33 cellular contexts compared by ENCODE assay signal in the genomic region with DNA sequence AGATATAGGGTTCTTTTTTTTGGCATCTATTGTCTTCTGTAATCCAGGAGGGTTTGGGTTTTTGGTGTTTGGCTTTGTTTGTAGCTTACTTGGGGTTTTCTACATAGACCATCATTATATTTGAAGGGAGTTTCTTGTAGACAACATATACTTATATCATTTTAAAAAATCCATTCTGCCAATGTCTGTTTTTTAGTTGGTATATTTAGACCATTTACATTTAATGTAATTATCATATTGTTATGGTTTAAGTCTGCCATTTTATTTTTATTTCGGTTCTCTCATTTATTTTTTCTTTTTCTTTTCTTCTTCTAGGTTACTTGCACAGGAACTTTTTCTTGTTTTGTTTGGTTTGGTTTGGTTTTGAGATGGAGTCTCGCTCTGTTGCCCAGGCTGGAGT. TPM values are rescaled to one million over a fixed set of nuclear protein-coding genes. Genes with fewer than 3 reads are reported as not detected.
DNase-seq lines count a peak whose midpoint lies in the region; ATAC-seq, FAIRE-seq and TF ChIP-seq lines count a peak whose summit lies in the region.
"Had no signal": no experiment of that assay in that cellular context is flagged by ENCODE, and none has a peak within 500 bp of the region (broad histone marks: within the 10 kb centered on the region; RNA-seq: fewer than 3 reads in every experiment).

No MANE protein-coding gene starts in this region.

- no peak for TF ChIP-seq CTCF in HEK293 (tag by site-specific recombination; IDR thresholded peaks at IDR 0.05)
- TF ChIP-seq CTCF in K562 (IDR thresholded peaks at IDR 0.05 in 2 of 3, conservative IDR thresholded peaks at IDR 0.05 in 1 of 3; ENCODE audit: insufficient read depth in 2 of 3, low read depth in 1 of 3, low read length in 3 of 3) = no peak

- no peaks in the 10 kb centered on the region for H3K36me3 ChIP-seq in HEK293 (ENCODE audit: control insufficient read depth in 2 of 2, insufficient read depth in 1 of 2, low read length in 2 of 2)
- no peaks in the 10 kb centered on the region for H3K36me3 ChIP-seq in K562 (ENCODE audit: control insufficient read depth, insufficient read depth, low read length)
- H3K36me3 ChIP-seq in effector memory CD4-positive, alpha-beta T cell (ENCODE audit: control insufficient read depth, insufficient read depth, low read length) = no peaks in the 10 kb centered on the region
- H3K36me3 ChIP-seq: BE2C, BLaER1 had no signal

- H3K79me2 ChIP-seq in K562 (ENCODE audit: control insufficient read depth, insufficient read depth, low read length) = no peaks in the 10 kb centered on the region

- CTCF ChIA-PET in HEK293 (lab: Yijun Ruan, JAX) (no interaction called here), K562 (lab: Yijun Ruan, JAX; ENCODE audit: low intra/inter-chr PET ratio) (no interaction called here)

- H4K20me1 ChIP-seq in K562 (replicated peaks; ENCODE audit: control insufficient read depth, insufficient read depth, low read length) = no peaks in the 10 kb centered on the region

- no peaks in the 10 kb centered on the region for H3K9me1 ChIP-seq in K562 (ENCODE audit: control insufficient read depth, insufficient read depth, low read length)

- H3K27me3 ChIP-seq in K562 (ENCODE audit: control insufficient read depth in 2 of 2, insufficient read depth in 2 of 2, low read length in 2 of 2) = peaks cover 6 to 15% of the 10 kb centered on the region in 2 experiments; a peak in 4 of 5 replicates
- H3K27me3 ChIP-seq in effector memory CD4-positive, alpha-beta T cell (replicated peaks; ENCODE audit: control insufficient read depth, insufficient read depth, low read length, poor library complexity, severe bottlenecking) = peaks cover under 1% of the 10 kb centered on the region

- H3K9me3 ChIP-seq in HEK293 (ENCODE audit: control insufficient read depth, insufficient read depth, low read depth, low read length) = no peaks in the 10 kb centered on the region
- no peaks in the 10 kb centered on the region for H3K9me3 ChIP-seq in K562 (replicated peaks; ENCODE audit: control insufficient read depth, insufficient read depth, low read depth, low read length)
- no peaks in the 10 kb centered on the region for H3K9me3 ChIP-seq in effector memory CD4-positive, alpha-beta T cell (ENCODE audit: control insufficient read depth, low read length)

- DNase-seq in RCC 7860 (ENCODE audit: low spot score) (no peak), K562 (ENCODE audit: extremely low read depth in 1 of 4, low spot score in 3 of 4) (no peak), dedifferentiated amniotic fluid mesenchymal stem cell (ENCODE audit: extremely low spot score) (no peak)
- DNase-seq in effector memory CD4-positive, alpha-beta T cell = no peak
- DNase-seq: 8988T; ACHN; BE2C; C1 segment of cervical spinal cord; Caco-2; Calu3; CD4-positive, alpha-beta memory T cell; CD4-positive, alpha-beta T cell; CD4-positive, CD25-positive, alpha-beta regulatory T cell; CD8-positive, alpha-beta memory T cell; COR-L47; DMS 273 treated with DMSO at 0.1 percent for 48 hours; DMS153; DMS53; DMS79; DMS79 treated with DMSO at 0.1 percent for 48 hours; DND-41; EL had no signal

- BruUV-seq in K562 (replicated peaks; lab: Mats Ljungman, UMichigan) = no TSS peak

- 0% methylated on average over 2 of the region's 2 CpGs for WGBS in K562 (ENCODE audit: insufficient coverage, low coverage, missing lambda C conversion rate)

- no peak for TF ChIP-seq POLR2A in K562 (conservative IDR thresholded peaks at IDR 0.05)

- no peak overlapping the region for H2AFZ ChIP-seq in K562 (ENCODE audit: low read depth, low read length)

- no peak for ATAC-seq in K562
- no peak for ATAC-seq in GM21381 (IDR thresholded peaks at IDR 0.05; ENCODE audit: unreplicated experiment)
- ATAC-seq in HG03159 (IDR thresholded peaks at IDR 0.05; ENCODE audit: unreplicated experiment) = no peak
- ATAC-seq: A549; CD8-positive, alpha-beta T cell had no signal

- no peak for TF ChIP-seq EP300 in K562 (IDR thresholded peaks at IDR 0.05; ENCODE audit: low read length)

- POLR2A ChIA-PET in HEK293 (lab: Yijun Ruan, JAX) (no interaction called here), K562 (lab: Yijun Ruan, JAX) (no interaction called here)

- in situ Hi-C loops in K562 (cut with MboI) = no loop called here

- no peak overlapping the region for H3K4me3 ChIP-seq in HEK293 (ENCODE audit: low read depth, low read length)
- H3K4me3 ChIP-seq in K562 = no peak overlapping the region
- no peak overlapping the region for H3K4me3 ChIP-seq in effector memory CD4-positive, alpha-beta T cell (ENCODE audit: insufficient read depth, low read depth, low read length, poor library complexity, severe bottlenecking)
- H3K4me3 ChIP-seq: A549; BLaER1; BLaER1 treated with 17β-estradiol and CSF1 and Interleukin-3, amounts not matched to agents 10 nM and 100 nM had no signal

- H3K27ac ChIP-seq in HEK293 (ENCODE audit: extremely low read depth, low read depth, low read length) = no peak overlapping the region
- no peak overlapping the region for H3K27ac ChIP-seq in K562 (ENCODE audit: extremely low read depth, low read depth, low read length)
- no peak overlapping the region for H3K27ac ChIP-seq in effector memory CD4-positive, alpha-beta T cell (ENCODE audit: insufficient read depth, low read length, poor library complexity, severe bottlenecking)
- H3K27ac ChIP-seq: 22Rv1; A549; BLaER1; BLaER1 treated with 17β-estradiol and CSF1 and Interleukin-3, amounts not matched to agents 10 nM and 100 nM; C4-2B had no signal

- no peaks in the 10 kb centered on the region for H3K4me1 ChIP-seq in HEK293 (ENCODE audit: control insufficient read depth, insufficient read depth, low read length)
- H3K4me1 ChIP-seq in K562 (replicated peaks in 1 of 2; ENCODE audit: control insufficient read depth in 2 of 2, insufficient read depth in 2 of 2, low read length in 2 of 2) = peaks cover 0 to 2% of the 10 kb centered on the region in 2 experiments; a peak in 1 of 5 replicates
- peaks cover under 1% of the 10 kb centered on the region for H3K4me1 ChIP-seq in effector memory CD4-positive, alpha-beta T cell (ENCODE audit: control insufficient read depth, insufficient read depth, low read length, poor library complexity, severe bottlenecking)
- H3K4me1 ChIP-seq: BE2C had no signal

- FAIRE-seq in G401.6 (lab: Jason Lieb, UNC) (peak; percentile 11), RCC 7860 (lab: Jason Lieb, UNC) (peak; percentile 40), K562 (lab: Jason Lieb, UNC) (no peak)
- FAIRE-seq: A549, D721Med had no signal

- H3K4me2 ChIP-seq in K562 (ENCODE audit: insufficient read depth, low read length) = no peak overlapping the region
- H3K4me2 ChIP-seq: A549; BLaER1; BLaER1 treated with 17β-estradiol and CSF1 and Interleukin-3, amounts not matched to agents 10 nM and 100 nM had no signal

- no peak overlapping the region for H3K9ac ChIP-seq in K562 (ENCODE audit: insufficient read depth in 1 of 2, low read depth in 2 of 2, low read length in 2 of 2)
- H3K9ac ChIP-seq: BLaER1; BLaER1 treated with 17β-estradiol and CSF1 and Interleukin-3, amounts not matched to agents 10 nM and 100 nM had no signal

- no peak for TF ChIP-seq RAD21 in K562 (CRISPR knock-in tag; conservative IDR thresholded peaks at IDR 0.05 in 1 of 2, IDR thresholded peaks at IDR 0.05 in 1 of 2)

- intact Hi-C loops in K562 (cut with micrococcal nuclease) = no loop called here

TF ChIP-seq in HEK293, 187 proteins besides CTCF, POLR2A, EP300 and RAD21:
- no peak for TF ChIP-seq ZNF426 (tag by site-specific recombination; IDR thresholded peaks at IDR 0.05)
- TF ChIP-seq SETDB1 (IDR thresholded peaks at IDR 0.05; ENCODE audit: insufficient read length, low read length) = peak; percentile 62

TF ChIP-seq in K562, 482 proteins besides CTCF, POLR2A, EP300 and RAD21:
- TF ChIP-seq FUS (optimal IDR thresholded peaks at IDR 0.05; ENCODE audit: low read depth, low read length) = no peak
- TF ChIP-seq ZNF507 (tag; conservative IDR thresholded peaks at IDR 0.05) = peak; percentile 95

RNA-seq across cellular contexts. Expression of a gene that starts 5.5 kb away (rescaled TPM):
- not detected in 2 replicates for total RNA-seq in K562 (2011; cell fraction: chromatin; rRNA removed; ENCODE audit: low replicate concordance)
- total RNA-seq in K562 (2011; cell fraction: nucleolus; rRNA removed) = 0.13 TPM in 1 of 2 replicates, not detected in the other
- total RNA-seq in K562 (2011; cell fraction: nucleoplasm; rRNA removed) = 0.61 TPM in 1 of 2 replicates, not detected in the other
- total RNA-seq in K562 (2014; rRNA removed) (0.32 TPM in 1 of 2 replicates, not detected in the other), K562 (2014; rRNA removed; fragmentation: Illumina TruSeq; extraction: Trizol) (not detected in 2 replicates), K562 (2015; rRNA removed; fragmentation: Illumina TruSeq; extraction: Trizol) (not detected in 2 replicates), K562 (2021) (0.18 and 0.60 TPM in 2 replicates)
- polyA plus RNA-seq in K562 (2011; rRNA removed) (not detected in 2 replicates), K562 (2014; fragmentation: Illumina TruSeq; extraction: Trizol) (not detected in 2 replicates), K562 (2014; fragmentation: Nextera tagmentation; extraction: Ambion mirVana) (not detected), K562 (2014; rRNA removed) (0.12 TPM in 1 of 2 replicates, not detected in the other)
- not detected in 2 replicates for polyA plus RNA-seq in K562 (2011; cell fraction: cytosol; rRNA removed)
- not detected in 2 replicates for polyA plus RNA-seq in K562 (2011; cell fraction: nucleus; rRNA removed)
- 0.09 TPM in 1 of 2 replicates, not detected in the other for polyA plus RNA-seq in K562 (2012)
- not detected in 2 replicates for polyA minus RNA-seq in K562 (2011; rRNA and poly(A)+ RNA removed)
- polyA minus RNA-seq in K562 (2011; cell fraction: cytosol; rRNA and poly(A)+ RNA removed) = not detected in 2 replicates
- 0.13 and 0.33 TPM in 2 replicates for polyA minus RNA-seq in K562 (2011; cell fraction: nucleus; rRNA and poly(A)+ RNA removed)
